Comparison of ENCODE assay signal across 21 cellular contexts in the genomic region with DNA sequence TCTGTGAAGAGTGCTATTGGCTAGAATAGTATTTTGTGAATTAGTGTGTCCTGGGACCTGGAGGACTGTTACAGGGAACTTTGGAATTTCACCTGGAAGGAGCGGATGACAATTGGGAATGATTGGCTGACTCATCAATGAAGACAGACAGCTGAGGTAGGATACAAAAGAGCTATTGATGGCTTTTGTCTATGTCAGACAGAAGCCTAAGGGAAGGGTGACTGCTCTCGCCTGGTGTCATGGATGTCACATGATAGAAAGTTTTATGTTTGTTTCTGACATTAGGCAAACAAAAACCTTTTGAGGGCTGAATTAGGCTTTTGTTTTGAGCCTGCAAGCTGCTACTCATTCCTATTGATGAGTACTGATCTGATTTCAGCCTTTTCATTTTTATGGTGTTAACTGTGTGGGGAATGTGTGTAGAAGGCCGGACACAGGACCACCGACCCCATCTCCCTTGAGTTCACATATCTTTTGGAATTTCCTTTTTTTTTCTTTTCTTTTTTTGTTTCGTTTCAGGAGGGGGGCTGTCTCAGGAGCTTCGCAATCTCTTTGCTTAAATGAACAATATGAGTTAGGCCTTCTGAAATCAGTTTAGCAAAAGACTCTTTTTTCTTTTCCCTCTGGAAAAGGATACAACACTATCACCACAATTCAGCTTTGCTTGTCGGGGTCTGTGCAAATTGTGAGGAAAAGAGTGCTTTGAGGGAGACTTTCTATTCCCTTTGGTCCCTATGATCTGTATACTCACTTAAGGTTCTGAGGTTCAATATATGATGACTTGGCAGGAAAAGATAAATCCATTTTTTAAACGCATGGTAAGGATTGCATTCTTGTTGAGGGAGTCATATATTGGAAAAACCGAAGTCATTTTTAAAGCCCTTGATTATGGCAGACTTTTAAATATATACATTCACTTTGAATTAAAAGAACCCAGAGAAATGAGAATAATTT.
A peak's percentile ranks its signal among the peaks of the same experiment; 100 is the strongest.
DNase-seq lines count a peak whose midpoint lies in the region; ATAC-seq, FAIRE-seq and TF ChIP-seq lines count a peak whose summit lies in the region.
"Had no signal": no experiment of that assay in that cellular context is flagged by ENCODE, and none has a peak within 500 bp of the region (broad histone marks: within the 10 kb centered on the region; RNA-seq: fewer than 3 reads in every experiment).

No MANE protein-coding gene starts in this region.

- H3K23ac ChIP-seq in H1 (ENCODE audit: insufficient read length), result no peak overlapping the region

- H3K23me2 ChIP-seq in H1 (ENCODE audit: low read depth, low read length), result no peaks in the 10 kb centered on the region

- H3K4me2 ChIP-seq in H1 (ENCODE audit: insufficient read depth in 1 of 2, low read depth in 2 of 2, low read length in 2 of 2), result no peak overlapping the region
- H3K4me2 ChIP-seq: BLaER1 treated with 17β-estradiol and CSF1 and Interleukin-3, amounts not matched to agents 10 nM and 100 nM had no signal

- H3K9ac ChIP-seq in H1 (replicated peaks in 1 of 4; ENCODE audit: extremely low read depth in 1 of 4, low read depth in 3 of 4, low read length in 3 of 4), result no peak overlapping the region
- H3K9ac ChIP-seq: BLaER1 treated with 17β-estradiol and CSF1 and Interleukin-3, amounts not matched to agents 10 nM and 100 nM had no signal

- peaks cover 0 to 5% (median 2%) of the 10 kb centered on the region in 4 experiments; a peak in 2 of 7 replicates for H3K4me1 ChIP-seq in H1 (replicated peaks in 1 of 4; ENCODE audit: control insufficient read depth in 3 of 4, insufficient read depth in 4 of 4, low read length in 3 of 4)
- H3K4me1 ChIP-seq: SJSA1 had no signal

- in situ Hi-C loops in GM13977 (cut with MboI; ENCODE audit: low pct_unique_long_range_greater_than_20kb, low sequenced_read_pairs, unreplicated experiment), result no loop called here

- H4K5ac ChIP-seq in H1 (ENCODE audit: insufficient read length, low read depth, low read length), result no peak overlapping the region

- H2BK15ac ChIP-seq in H1 (ENCODE audit: low read length), result no peak overlapping the region

- no peak for TF ChIP-seq EP300 in H1 (IDR thresholded peaks at IDR 0.05; ENCODE audit: borderline replicate concordance in 1 of 2, low read depth in 2 of 2, low read length in 2 of 2)

- WGBS in H1 (ENCODE audit: extremely low coverage in 1 of 2, insufficient coverage in 1 of 2, insufficient read length in 1 of 2, insufficient replicate concordance in 2 of 2, low coverage in 1 of 2, low lambda C conversion rate in 2 of 2, missing lambda C conversion rate in 1 of 2), 2 experiments, result 85% methylated on average over 9 of the region's 9 CpGs; no CpG with 5 or more reads in 1 of the 2 experiments

- H2BK12ac ChIP-seq in H1 (ENCODE audit: low read depth, low read length), result no peak overlapping the region

- POLR2A ChIA-PET in H1 (lab: Charles Lee; ENCODE audit: partially characterized antibody), result no interaction called here

- peak; percentile 58 for FAIRE-seq in H1 (lab: Jason Lieb, UNC)

- DNase-seq in NCI-H345 (lab: John Stamatoyannopoulos, UW) (peak; percentile 3), NCI-H345 treated with DMSO at 0.1 percent for 48 hours (lab: John Stamatoyannopoulos, UW; ENCODE audit: unreplicated experiment) (no peak), H1 (ENCODE audit: low read depth in 1 of 2, low spot score in 2 of 2) (peak in 1 of 2 experiments; percentile 21), GM13977 (ENCODE audit: low spot score) (no peak)
- DNase-seq in activated CD4-positive, alpha-beta T cell treated with anti-CD3 and anti-CD28 coated beads for 1 hour, result no peak
- DNase-seq: activated CD8-positive, alpha-beta memory T cell treated with anti-CD3 and anti-CD28 coated beads, Interleukin-2, amount 50 U/mL, for 4 hours; activated effector memory CD4-positive, alpha-beta T cell treated with anti-CD3 and anti-CD28 coated beads, Interleukin-2, amount 50 U/mL, for 16 hours; central memory CD4-positive, alpha-beta T cell; DMS79; effector memory CD8-positive, alpha-beta T cell; MG63; natural killer cell; NCI-H187 treated with DMSO at 0.1 percent for 48 hours; NCI-H524; stimulated activated naive CD4-positive, alpha-beta T cell treated with Interleukin-2 at 50 U/mL for 16 hours; T-helper 9 cell had no signal

- no peaks in the 10 kb centered on the region for H4K20me1 ChIP-seq in H1 (replicated peaks in 1 of 2; ENCODE audit: control insufficient read depth in 1 of 2, insufficient read depth in 2 of 2, low read length in 2 of 2)
- H4K20me1 ChIP-seq: BLaER1 treated with 17β-estradiol and CSF1 and Interleukin-3, amounts not matched to agents 10 nM and 100 nM had no signal

- H2AFZ ChIP-seq in H1 (ENCODE audit: low read length), result no peak overlapping the region

- H4K8ac ChIP-seq in H1 (ENCODE audit: extremely low read depth, insufficient read depth, low read length), result no peak overlapping the region

- no peak overlapping the region for H2BK5ac ChIP-seq in H1 (ENCODE audit: low read depth, low read length)

- no peaks in the 10 kb centered on the region for H3K79me1 ChIP-seq in H1 (ENCODE audit: low read depth, low read length)

- no peak for TF ChIP-seq CTCF in H1 (IDR thresholded peaks at IDR 0.05; ENCODE audit: control extremely low read depth in 1 of 3, insufficient read depth in 1 of 3, low read depth in 1 of 3, low read length in 3 of 3)
- no peak for TF ChIP-seq CTCF in GM13977 (IDR thresholded peaks at IDR 0.05; ENCODE audit: extremely low read depth, insufficient read depth, missing control alignments)

- H2BK20ac ChIP-seq in H1 (ENCODE audit: low read length), result no peak overlapping the region

- no peak overlapping the region for H3K27ac ChIP-seq in H1 (ENCODE audit: low read depth, low read length)
- H3K27ac ChIP-seq in layer of hippocampus (ENCODE audit: low read depth, low read length), result peak overlapping the region; percentile 69
- peak overlapping the region; percentile 69 for H3K27ac ChIP-seq in temporal lobe (ENCODE audit: low read depth, low read length)
- H3K27ac ChIP-seq: BLaER1 treated with 17β-estradiol and CSF1 and Interleukin-3, amounts not matched to agents 10 nM and 100 nM; SJSA1 had no signal

- H2AK5ac ChIP-seq in H1 (ENCODE audit: low read depth, low read length), result no peak overlapping the region

- no peak for TF ChIP-seq POLR2A in H1 (IDR thresholded peaks at IDR 0.05; ENCODE audit: control extremely low read depth in 1 of 2, low read depth in 2 of 2, low read length in 2 of 2)

- H3K4me3 ChIP-seq in H1 (ENCODE audit: extremely low read depth in 1 of 4, insufficient read depth in 2 of 4, low read depth in 3 of 4, low read length in 4 of 4), result no peak overlapping the region
- H3K4me3 ChIP-seq: BLaER1 treated with 17β-estradiol and CSF1 and Interleukin-3, amounts not matched to agents 10 nM and 100 nM; MG63; SJSA1 had no signal

- H3K27me3 ChIP-seq in H1 (replicated peaks in 1 of 4; ENCODE audit: control insufficient read depth in 3 of 4, extremely low read depth in 1 of 4, insufficient read depth in 3 of 4, low read length in 3 of 4) (no peaks in the 10 kb centered on the region), layer of hippocampus (ENCODE audit: control insufficient read depth, insufficient read depth, low read length) (no peaks in the 10 kb centered on the region)
- H3K27me3 ChIP-seq: BLaER1 treated with 17β-estradiol and CSF1 and Interleukin-3, amounts not matched to agents 10 nM and 100 nM; MG63; SJSA1 had no signal

- no peak for ATAC-seq in HG03432 (IDR thresholded peaks at IDR 0.05; ENCODE audit: unreplicated experiment)
- ATAC-seq: effector memory CD8-positive, alpha-beta T cell; natural killer cell had no signal

- no peaks in the 10 kb centered on the region for H3K9me3 ChIP-seq in H1 (ENCODE audit: insufficient read depth in 2 of 2, low read depth in 1 of 2, low read length in 1 of 2)
- H3K9me3 ChIP-seq: BLaER1 treated with 17β-estradiol and CSF1 and Interleukin-3, amounts not matched to agents 10 nM and 100 nM; MG63; SJSA1 had no signal

- no peak overlapping the region for H4K91ac ChIP-seq in H1 (replicated peaks; ENCODE audit: insufficient read length, low read length)

- TF ChIP-seq RAD21 in H1 (IDR thresholded peaks at IDR 0.05 in 1 of 2, conservative IDR thresholded peaks at IDR 0.05 in 1 of 2; ENCODE audit: low read depth in 2 of 2, low read length in 2 of 2), result no peak

- H3K36me3 ChIP-seq in H1 (ENCODE audit: control insufficient read depth in 2 of 4, insufficient read depth in 4 of 4, low read length in 3 of 4), result no peaks in the 10 kb centered on the region
- H3K36me3 ChIP-seq: BLaER1 treated with 17β-estradiol and CSF1 and Interleukin-3, amounts not matched to agents 10 nM and 100 nM; MG63; SJSA1 had no signal

- no peak overlapping the region for H3K56ac ChIP-seq in H1 (replicated peaks; ENCODE audit: insufficient read length, low read depth, low read length)

- no peak overlapping the region for H2BK120ac ChIP-seq in H1 (replicated peaks; ENCODE audit: low read depth, low read length)

- CTCF ChIA-PET in H1 (lab: Charles Lee; ENCODE audit: partially characterized antibody), result interaction anchor here (0.7 to 1.4 kb wide), 2 partner anchors 23 to 605 kb away, joined by 3 read pairs; no protein-coding TSS in a partner anchor

- H3K18ac ChIP-seq in H1 (ENCODE audit: extremely low read depth, low read length), result no peak overlapping the region

- H3K79me2 ChIP-seq in H1 (ENCODE audit: control insufficient read depth in 1 of 2, insufficient read depth in 2 of 2, low read length in 2 of 2), result no peaks in the 10 kb centered on the region

- no peak overlapping the region for H3K4ac ChIP-seq in H1 (replicated peaks; ENCODE audit: insufficient read length, low read depth, low read length)

- no peak overlapping the region for H3K14ac ChIP-seq in H1 (ENCODE audit: insufficient read length)

TF ChIP-seq in H1, 55 proteins besides CTCF, POLR2A, EP300 and RAD21 (continues in another document):
- TF ChIP-seq, protein P1, sequence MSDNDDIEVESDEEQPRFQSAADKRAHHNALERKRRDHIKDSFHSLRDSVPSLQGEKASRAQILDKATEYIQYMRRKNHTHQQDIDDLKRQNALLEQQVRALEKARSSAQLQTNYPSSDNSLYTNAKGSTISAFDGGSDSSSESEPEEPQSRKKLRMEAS (IDR thresholded peaks at IDR 0.05), result no peak
- TF ChIP-seq NANOG (IDR thresholded peaks at IDR 0.05; ENCODE audit: insufficient read depth, low read depth, low read length, poor library complexity, severe bottlenecking) (no peak), BACH1 (IDR thresholded peaks at IDR 0.05; ENCODE audit: low read length) (0 out of 2 replicates have a peak, but pooled peaks have one; percentile 45), HDAC6 (IDR thresholded peaks at IDR 0.05; ENCODE audit: low read depth, low read length) (no peak), EGR1 (IDR thresholded peaks at IDR 0.05; ENCODE audit: borderline replicate concordance, low read depth, low read length) (no peak)
- TF ChIP-seq, protein P2, sequence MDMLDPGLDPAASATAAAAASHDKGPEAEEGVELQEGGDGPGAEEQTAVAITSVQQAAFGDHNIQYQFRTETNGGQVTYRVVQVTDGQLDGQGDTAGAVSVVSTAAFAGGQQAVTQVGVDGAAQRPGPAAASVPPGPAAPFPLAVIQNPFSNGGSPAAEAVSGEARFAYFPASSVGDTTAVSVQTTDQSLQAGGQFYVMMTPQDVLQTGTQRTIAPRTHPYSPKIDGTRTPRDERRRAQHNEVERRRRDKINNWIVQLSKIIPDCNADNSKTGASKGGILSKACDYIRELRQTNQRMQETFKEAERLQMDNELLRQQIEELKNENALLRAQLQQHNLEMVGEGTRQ (IDR thresholded peaks at IDR 0.05; ENCODE audit: low read length), result no peak
